In the genomic region with DNA sequence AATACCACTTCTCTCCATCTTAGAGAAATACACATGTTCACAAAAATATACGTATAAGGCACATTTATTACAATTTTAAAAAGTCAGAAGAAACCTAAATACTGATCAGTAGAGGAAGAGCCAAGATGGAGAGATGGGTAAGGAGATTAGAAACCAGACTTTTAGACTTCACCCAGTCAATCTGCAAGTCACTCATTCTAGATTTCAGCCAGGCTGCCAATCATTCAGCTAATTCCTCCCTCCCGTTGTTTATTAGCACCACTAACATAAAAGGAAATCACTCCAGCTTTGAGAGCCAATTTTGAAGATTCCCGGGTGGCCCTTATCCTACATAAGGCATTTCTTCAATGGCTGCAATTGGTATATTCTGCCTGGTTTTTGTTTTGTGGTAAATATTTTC, we compare ENCODE assay signal across 10 cellular contexts.
A peak's percentile ranks its signal among the peaks of the same experiment; 100 is the strongest.
DNase-seq lines count a peak whose midpoint lies in the region; ATAC-seq, FAIRE-seq and TF ChIP-seq lines count a peak whose summit lies in the region.
"Had no signal": no experiment of that assay in that cellular context is flagged by ENCODE, and none has a peak within 500 bp of the region (broad histone marks: within the 10 kb centered on the region; RNA-seq: fewer than 3 reads in every experiment).

No MANE protein-coding gene starts in this region.

- BruUV-seq in HCT116 (replicated peaks; lab: Mats Ljungman, UMichigan) (no TSS peak), GM12878 (replicated peaks; lab: Mats Ljungman, UMichigan) (no TSS peak), PC-9 (replicated peaks; lab: Mats Ljungman, UMichigan) (no TSS peak)

- CTCF ChIA-PET in HCT116 (lab: Charles Lee): interaction anchor here (0.6 to 4.5 kb wide), 46 partner anchors 10 to 246 kb away, joined by 3 to 77 read pairs (median 4); a partner anchor contains a TSS
- CTCF ChIA-PET in GM12878 (lab: Yijun Ruan, JAX): interaction anchor here (0.6 to 9.0 kb wide), 52 partner anchors 9 to 664 kb away, joined by 3 to 424 read pairs (median 6); a partner anchor contains a TSS
- CTCF ChIA-PET in PC-9 (lab: Charles Lee): interaction anchor here (0.6 to 2.2 kb wide), 17 partner anchors 10 to 1875 kb away, joined by 3 to 34 read pairs (median 5); no protein-coding TSS in a partner anchor

- no peak for TF ChIP-seq CTCF in HCT116 (IDR thresholded peaks at IDR 0.05 in 2 of 3, conservative IDR thresholded peaks at IDR 0.05 in 1 of 3; ENCODE audit: borderline replicate concordance in 1 of 3, insufficient read depth in 1 of 3, low read depth in 2 of 3, low read length in 2 of 3)
- no peak for TF ChIP-seq CTCF in GM12878 (IDR thresholded peaks at IDR 0.05 in 2 of 3, conservative IDR thresholded peaks at IDR 0.05 in 1 of 3; ENCODE audit: control insufficient read depth in 2 of 3, extremely low read depth in 1 of 3, insufficient read depth in 1 of 3, low read depth in 3 of 3, low read length in 3 of 3)
- no peak for TF ChIP-seq CTCF in PC-9 (conservative IDR thresholded peaks at IDR 0.05)

- H3K4ac ChIP-seq in mesendoderm (ENCODE audit: low read depth, low read length): no peak overlapping the region

- no peak overlapping the region for H2AK5ac ChIP-seq in mesendoderm (ENCODE audit: low read length)

- DNase-seq in HCT116 (ENCODE audit: low read depth, low spot score) (no peak), GM12878 (ENCODE audit: low read depth, low spot score) (no peak), mesendoderm (no peak), OCI-M2 (lab: John Stamatoyannopoulos, UW; ENCODE audit: unreplicated experiment) (no peak), LoVo (ENCODE audit: low spot score) (no peak), PC-9 (no peak)
- DNase-seq: GOT3 had no signal

- TF ChIP-seq POLR2A in HCT116 (IDR thresholded peaks at IDR 0.05; ENCODE audit: borderline replicate concordance, extremely low read depth, insufficient read depth, insufficient read length) (no peak), GM12878 (IDR thresholded peaks at IDR 0.05; ENCODE audit: low read depth, low read length) (no peak)

- no peaks in the 10 kb centered on the region for H3K9me2 ChIP-seq in HCT116 (ENCODE audit: insufficient read depth)
- no peaks in the 10 kb centered on the region for H3K9me2 ChIP-seq in PC-9 (ENCODE audit: insufficient read depth)

- H3K4me3 ChIP-seq in ACC112 (ENCODE audit: low read depth, low read length) (no peak overlapping the region), HCT116 (replicated peaks in 1 of 2; ENCODE audit: low read depth in 1 of 2, low read length in 2 of 2) (no peak overlapping the region), GM12878 (no peak overlapping the region), mesendoderm (ENCODE audit: low read length) (no peak overlapping the region), PC-9 (no peak overlapping the region)
- H3K4me3 ChIP-seq: BLaER1 had no signal

- RAD21 ChIA-PET in HCT116 (lab: Charles Lee; ENCODE audit: low non-redundant PET in 1 of 2, low total read pairs in 2 of 2, uncharacterized antibody in 2 of 2, unreplicated experiment in 2 of 2): interaction anchor here (1.1 to 2.5 kb wide), 5 partner anchors 65 to 148 kb away, joined by 6 to 12 read pairs (median 8); no protein-coding TSS in a partner anchor
- RAD21 ChIA-PET in GM12878 (lab: Charles Lee; ENCODE audit: unreplicated experiment): interaction anchor here (0.6 to 6.4 kb wide), 48 partner anchors 10 to 254 kb away, joined by 3 to 231 read pairs (median 6); a partner anchor contains a TSS

- no peak overlapping the region for H4K5ac ChIP-seq in mesendoderm (ENCODE audit: low read length)

- no peak for FAIRE-seq in GM12878 (lab: Jason Lieb, UNC)

- 82% methylated on average over 3 of the region's 3 CpGs for WGBS in GM12878 (ENCODE audit: insufficient coverage, insufficient replicate concordance, low lambda C conversion rate, missing lambda C conversion rate)
- no CpG with 5 or more reads among the region's 3 CpGs for WGBS in mesendoderm (ENCODE audit: extremely low coverage, insufficient coverage, low lambda C conversion rate)

- H3K36me3 ChIP-seq in ACC112 (ENCODE audit: insufficient read depth, low read length) (no peaks in the 10 kb centered on the region), HCT116 (ENCODE audit: control insufficient read depth in 1 of 2, insufficient read depth in 2 of 2, low read length in 2 of 2) (no peaks in the 10 kb centered on the region), GM12878 (ENCODE audit: control insufficient read depth in 2 of 2, insufficient read depth in 2 of 2, low read length in 1 of 2) (no peaks in the 10 kb centered on the region), mesendoderm (ENCODE audit: control insufficient read depth, insufficient read depth, low read length) (no peaks in the 10 kb centered on the region), PC-9 (ENCODE audit: low read depth) (no peaks in the 10 kb centered on the region)
- H3K36me3 ChIP-seq: BLaER1 had no signal

- H3K4me1 ChIP-seq in ACC112 (ENCODE audit: control insufficient read depth, insufficient read depth, low read length, unreplicated experiment): no peaks in the 10 kb centered on the region
- peaks cover 36 to 54% of the 10 kb centered on the region in 2 experiments for H3K4me1 ChIP-seq in HCT116 (ENCODE audit: control insufficient read depth in 1 of 2, insufficient read depth in 2 of 2, low read length in 2 of 2)
- peaks cover 10% of the 10 kb centered on the region; the same call in 1 of the 2 replicates for H3K4me1 ChIP-seq in GM12878 (ENCODE audit: control insufficient read depth, insufficient read depth, low read length)
- peaks cover 2% of the 10 kb centered on the region for H3K4me1 ChIP-seq in mesendoderm (ENCODE audit: control insufficient read depth, low read depth, low read length)
- peaks cover 19% of the 10 kb centered on the region for H3K4me1 ChIP-seq in PC-9 (replicated peaks; ENCODE audit: insufficient read depth)

- no peak overlapping the region for H3K27ac ChIP-seq in ACC112 (ENCODE audit: low read depth, low read length)
- H3K27ac ChIP-seq in HCT116 (ENCODE audit: low read depth, low read length): no peak overlapping the region
- no peak overlapping the region for H3K27ac ChIP-seq in GM12878 (ENCODE audit: control insufficient read depth, insufficient read depth)
- no peak overlapping the region for H3K27ac ChIP-seq in mesendoderm (ENCODE audit: low read depth, low read length)
- H3K27ac ChIP-seq in PC-9: no peak overlapping the region
- H3K27ac ChIP-seq: BLaER1, HL-60 had no signal

- H3F3A ChIP-seq in PC-9 (ENCODE audit: insufficient read depth, low read depth): peaks cover 15% of the 10 kb centered on the region

- peaks cover 8% of the 10 kb centered on the region for H3K79me1 ChIP-seq in mesendoderm (ENCODE audit: low read length)

- H4K20me1 ChIP-seq in HCT116 (ENCODE audit: insufficient read depth) (no peaks in the 10 kb centered on the region), GM12878 (ENCODE audit: control insufficient read depth, insufficient read depth) (no peaks in the 10 kb centered on the region), PC-9 (ENCODE audit: insufficient read depth) (0 out of 2 replicates have a peak, but pooled peaks cover 4% of the 10 kb centered on the region)
- H4K20me1 ChIP-seq: BLaER1 had no signal

- no peaks in the 10 kb centered on the region for H3K79me2 ChIP-seq in ACC112 (ENCODE audit: control insufficient read depth, insufficient read depth, low read length, unreplicated experiment)
- peaks cover 13% of the 10 kb centered on the region; the same call in 1 of the 2 replicates for H3K79me2 ChIP-seq in HCT116 (ENCODE audit: insufficient read depth, low read length)
- peaks cover 4% of the 10 kb centered on the region for H3K79me2 ChIP-seq in GM12878 (ENCODE audit: control insufficient read depth, insufficient read depth, low read length)
- H3K79me2 ChIP-seq in mesendoderm (ENCODE audit: control insufficient read depth, insufficient read depth, low read length): no peaks in the 10 kb centered on the region
- peaks cover 11% of the 10 kb centered on the region; the same call in 1 of the 2 replicates for H3K79me2 ChIP-seq in PC-9 (ENCODE audit: low read depth)

- no peak overlapping the region for H4K8ac ChIP-seq in mesendoderm (ENCODE audit: low read depth, low read length)

- H3K9ac ChIP-seq in HCT116 (ENCODE audit: low read length): no peak overlapping the region
- no peak overlapping the region for H3K9ac ChIP-seq in GM12878 (ENCODE audit: control insufficient read depth, insufficient read depth, low read length)
- H3K9ac ChIP-seq in mesendoderm (ENCODE audit: low read length): no peak overlapping the region
- H3K9ac ChIP-seq: BLaER1 had no signal

- H2BK5ac ChIP-seq in mesendoderm (ENCODE audit: low read length): no peak overlapping the region

- ATAC-seq in HCT116 (no peak), GM12878 (no peak)

- no peaks in the 10 kb centered on the region for H3K9me3 ChIP-seq in HCT116 (ENCODE audit: control insufficient read depth in 1 of 2, insufficient read depth in 1 of 2, low read depth in 1 of 2, low read length in 2 of 2)
- H3K9me3 ChIP-seq in GM12878 (replicated peaks; ENCODE audit: control insufficient read depth, insufficient read depth, low read length): no peaks in the 10 kb centered on the region
- no peaks in the 10 kb centered on the region for H3K9me3 ChIP-seq in PC-9 (ENCODE audit: insufficient read depth, low read depth)
- H3K9me3 ChIP-seq: BLaER1 had no signal

- intact Hi-C loops in HCT116 (cut with micrococcal nuclease) (loop anchor here (1.0 to 2.0 kb wide), 3 partner anchors 66 to 148 kb away; no protein-coding TSS in a partner anchor), GM12878 (cut with micrococcal nuclease; ENCODE audit: unreplicated experiment) (loop anchor here (1.0 to 5.0 kb wide), 4 partner anchors 95 to 235 kb away; a partner anchor contains a TSS), PC-9 (cut with micrococcal nuclease; ENCODE audit: unreplicated experiment) (loop anchor here (1.0 to 5.0 kb wide), 7 partner anchors 42 to 755 kb away; a partner anchor contains a TSS)

- H2BK120ac ChIP-seq in mesendoderm (ENCODE audit: low read depth, low read length): peak overlapping the region; percentile 61

- POLR2A ChIA-PET in HCT116 (lab: Charles Lee): interaction anchor here (0.9 to 1.4 kb wide), 2 partner anchors 42 to 149 kb away, joined by 3 read pairs; no protein-coding TSS in a partner anchor
- POLR2A ChIA-PET in GM12878 (lab: Charles Lee): interaction anchor here (0.5 to 1.9 kb wide), 5 partner anchors 42 to 308 kb away, joined by 3 to 7 read pairs (median 6); no protein-coding TSS in a partner anchor
- POLR2A ChIA-PET in PC-9 (lab: Charles Lee; ENCODE audit: unreplicated experiment): interaction anchor here (0.5 kb wide), 1 partner anchor 42 kb away, joined by 3 read pairs; no protein-coding TSS in a partner anchor

- H3K18ac ChIP-seq in mesendoderm (ENCODE audit: low read length): no peak overlapping the region

- H2AFZ ChIP-seq in ACC112 (ENCODE audit: low read length, unreplicated experiment) (peak overlapping the region; percentile 26), HCT116 (ENCODE audit: low read depth, low read length, poor library complexity, severe bottlenecking) (no peak overlapping the region), GM12878 (ENCODE audit: control insufficient read depth, low read depth, low read length) (no peak overlapping the region), PC-9 (no peak overlapping the region)

- no peak for TF ChIP-seq EP300 in GM12878 (IDR thresholded peaks at IDR 0.05; ENCODE audit: borderline replicate concordance in 1 of 2, control insufficient read depth in 1 of 2, low read depth in 2 of 2, low read length in 2 of 2)

- in situ Hi-C loops in GM12878 (cut with MboI): loop anchor here (5.0 to 10.0 kb wide), 3 partner anchors 95 to 758 kb away; no protein-coding TSS in a partner anchor

- SMC1A ChIA-PET in GM12878 (lab: Charles Lee; ENCODE audit: uncharacterized antibody, unreplicated experiment): interaction anchor here (0.6 to 8.8 kb wide), 47 partner anchors 10 to 237 kb away, joined by 3 to 320 read pairs (median 6); a partner anchor contains a TSS

- H3K27me3 ChIP-seq in ACC112 (ENCODE audit: insufficient read depth, low read length): peaks cover 7% of the 10 kb centered on the region; the same call in 1 of the 2 replicates
- H3K27me3 ChIP-seq in HCT116 (ENCODE audit: insufficient read depth, low read length): no peaks in the 10 kb centered on the region
- H3K27me3 ChIP-seq in GM12878 (replicated peaks in 1 of 2; ENCODE audit: control insufficient read depth in 2 of 2, insufficient read depth in 2 of 2, low read length in 1 of 2): no peaks in the 10 kb centered on the region
- no peaks in the 10 kb centered on the region for H3K27me3 ChIP-seq in mesendoderm (ENCODE audit: insufficient read depth, low read length, poor library complexity)
- no peaks in the 10 kb centered on the region for H3K27me3 ChIP-seq in PC-9 (ENCODE audit: insufficient read depth, low read depth)
- H3K27me3 ChIP-seq: BLaER1 had no signal

- H3K4me2 ChIP-seq in HCT116 (ENCODE audit: low read length): peak overlapping the region; percentile 8; the same call in 1 of the 2 replicates
- H3K4me2 ChIP-seq in GM12878 (ENCODE audit: control insufficient read depth, insufficient read depth): no peak overlapping the region
- H3K4me2 ChIP-seq in mesendoderm (ENCODE audit: low read length): no peak overlapping the region
- H3K4me2 ChIP-seq in PC-9: no peak overlapping the region
- H3K4me2 ChIP-seq: BLaER1 had no signal

- H3K56ac ChIP-seq in mesendoderm (ENCODE audit: low read length): peak overlapping the region; percentile 42

- H3K23ac ChIP-seq in mesendoderm (ENCODE audit: low read length): no peak overlapping the region

- H2BK15ac ChIP-seq in mesendoderm (replicated peaks; ENCODE audit: low read depth): no peak overlapping the region

- no peak for TF ChIP-seq RAD21 in HCT116 (IDR thresholded peaks at IDR 0.05; ENCODE audit: low read depth)
- TF ChIP-seq RAD21 in GM12878 (IDR thresholded peaks at IDR 0.05; ENCODE audit: insufficient read depth, low read depth, low read length): no peak
